ENCODE assay signal across 8 cellular contexts in genomic region chr14:34875031-34875922, GRCh38. TPM values are rescaled to one million over a fixed set of nuclear protein-coding genes. Genes with fewer than 3 reads are reported as not detected.
DNase-seq lines count a peak whose midpoint lies in the region; ATAC-seq and TF ChIP-seq lines count a peak whose summit lies in the region.

Gene BAZ1A, minus strand, starts transcription at chr14:34875360. Its CDS starts 756 bp downstream, at chr14:34874604.

- ATAC-seq in CD8-positive, alpha-beta T cell = peak; percentile 11
- ATAC-seq in GM19455 (IDR thresholded peaks at IDR 0.05; ENCODE audit: unreplicated experiment) = peak; percentile 28

- DNase-seq in CD8-positive, alpha-beta T cell = peak in 6 of 7 experiments; percentile 4 to 59 (median 26)
- DNase-seq in HPDE6-E6E7 (ENCODE audit: extremely low spot score) (peak; percentile 83), NCI-H82 treated with DMSO at 0.1 percent for 48 hours (lab: John Stamatoyannopoulos, UW; ENCODE audit: unreplicated experiment) (peak; percentile 85), medulla oblongata (ENCODE audit: extremely low spot score) (peak; percentile 76)
- peak; percentile 44 for DNase-seq in activated CD4-positive, alpha-beta memory T cell treated with anti-CD3 and anti-CD28 coated beads, Interleukin-2, amount 10 ng/mL, durations not matched to agents 7 days and 5 days
- peak; percentile 13 for DNase-seq in stimulated activated CD8-positive, alpha-beta memory T cell treated with anti-CD3 and anti-CD28 coated beads, Interleukin-12 subunit alpha, Interleukin-12 subunit beta, amount 100 ng/mL, for 1 hour (ENCODE audit: low read depth)

- intact Hi-C loops in CD8-positive, alpha-beta T cell (cut with DNase I, micrococcal nuclease) = loop anchor here (1.0 to 10.0 kb wide), 5 partner anchors 56 to 340 kb away; partner anchors contain the start of genes EAPP (in 1 of the 2), FAM177A1 (in 1 of the 2) and SNX6 (in 1 of the 2)

- TF ChIP-seq CTCF in CD8-positive, alpha-beta T cell (IDR thresholded peaks at IDR 0.05) = no peak

- H3K9me3 Mint-ChIP-seq in CD8-positive, alpha-beta T cell = no peaks in the 10 kb centered on the region
- H3K9me3 Mint-ChIP-seq in activated CD4-positive, alpha-beta memory T cell treated with anti-CD3 and anti-CD28 coated beads, Interleukin-2, amount 10 ng/mL, durations not matched to agents 7 days and 5 days = no peaks in the 10 kb centered on the region

- CTCF ChIA-PET in CD8-positive, alpha-beta T cell (lab: Charles Lee) = interaction anchor here (0.6 to 1.3 kb wide), 3 partner anchors 96 to 114 kb away, joined by 3 to 5 read pairs (median 3); no protein-coding TSS in a partner anchor
- CTCF ChIA-PET in activated CD4-positive, alpha-beta memory T cell treated with anti-CD3 and anti-CD28 coated beads, Interleukin-2, amount 10 ng/mL, durations not matched to agents 7 days and 5 days (lab: Charles Lee) = interaction anchor here (0.6 to 1.3 kb wide), 5 partner anchors 19 to 107 kb away, joined by 3 to 4 read pairs (median 3); partner anchors contain the start of gene SRP54

- peak within 1 kb of the TSS; percentile 100 for H3K4me3 Mint-ChIP-seq in CD8-positive, alpha-beta T cell
- peak within 1 kb of the TSS; percentile 96 for H3K4me3 Mint-ChIP-seq in activated CD4-positive, alpha-beta memory T cell treated with anti-CD3 and anti-CD28 coated beads, Interleukin-2, amount 10 ng/mL, durations not matched to agents 7 days and 5 days

- H3K4me1 Mint-ChIP-seq in CD8-positive, alpha-beta T cell (ENCODE audit: low read depth) = peaks cover 32% of the 10 kb centered on the region
- H3K4me1 Mint-ChIP-seq in activated CD4-positive, alpha-beta memory T cell treated with anti-CD3 and anti-CD28 coated beads, Interleukin-2, amount 10 ng/mL, durations not matched to agents 7 days and 5 days = peaks cover 37% of the 10 kb centered on the region

- H3K36me3 Mint-ChIP-seq in CD8-positive, alpha-beta T cell = peaks cover 27% of the 10 kb centered on the region
- peaks cover 31% of the 10 kb centered on the region for H3K36me3 Mint-ChIP-seq in activated CD4-positive, alpha-beta memory T cell treated with anti-CD3 and anti-CD28 coated beads, Interleukin-2, amount 10 ng/mL, durations not matched to agents 7 days and 5 days (ENCODE audit: low read depth)

- POLR2A ChIA-PET in CD8-positive, alpha-beta T cell (lab: Charles Lee) = interaction anchor here (0.6 to 5.1 kb wide), 8 partner anchors 29 to 247 kb away, joined by 3 to 73 read pairs (median 7); partner anchors contain the start of genes FAM177A1, PPP2R3C, PRORP and SRP54
- POLR2A ChIA-PET in activated CD4-positive, alpha-beta memory T cell treated with anti-CD3 and anti-CD28 coated beads, Interleukin-2, amount 10 ng/mL, durations not matched to agents 7 days and 5 days (lab: Charles Lee) = interaction anchor here (0.6 to 3.7 kb wide), 23 partner anchors 10 to 542 kb away, joined by 3 to 93 read pairs (median 4); partner anchors contain the start of genes CFL2, FAM177A1, NFKBIA and PPP2R3C

- peak within 1 kb of the TSS; percentile 59 for H3K4me3 ChIP-seq in CD8-positive, alpha-beta T cell (ENCODE audit: low read depth, low read length)
- H3K4me3 ChIP-seq in endocrine pancreas (ENCODE audit: control insufficient read depth, insufficient read depth, low read length) = peak within 1 kb of the TSS; percentile 98

- peak within 1 kb of the TSS; percentile 95 for H3K9ac ChIP-seq in endocrine pancreas (ENCODE audit: control insufficient read depth, insufficient read depth, low read length)

- H3K36me3 ChIP-seq in CD8-positive, alpha-beta T cell (ENCODE audit: insufficient read depth, low read length) = no peaks in the 10 kb centered on the region
- no peaks in the 10 kb centered on the region for H3K36me3 ChIP-seq in endocrine pancreas (ENCODE audit: control insufficient read depth, insufficient read depth, low read length)

- H3K27ac ChIP-seq in CD8-positive, alpha-beta T cell (ENCODE audit: low read depth, low read length) = peak within 1 kb of the TSS; percentile 96

- no peaks in the 10 kb centered on the region for H3K9me3 ChIP-seq in CD8-positive, alpha-beta T cell (ENCODE audit: low read length)
- no peaks in the 10 kb centered on the region for H3K9me3 ChIP-seq in endocrine pancreas (ENCODE audit: control insufficient read depth, low read length)

- no peaks in the 10 kb centered on the region for H3K27me3 Mint-ChIP-seq in CD8-positive, alpha-beta T cell (ENCODE audit: low read depth)
- H3K27me3 Mint-ChIP-seq in activated CD4-positive, alpha-beta memory T cell treated with anti-CD3 and anti-CD28 coated beads, Interleukin-2, amount 10 ng/mL, durations not matched to agents 7 days and 5 days = no peaks in the 10 kb centered on the region

- H3K27me3 ChIP-seq in CD8-positive, alpha-beta T cell (ENCODE audit: insufficient read depth, low read length) = no peaks in the 10 kb centered on the region
- H3K27me3 ChIP-seq in endocrine pancreas (ENCODE audit: control insufficient read depth, insufficient read depth, low read length) = no peaks in the 10 kb centered on the region

- peaks cover 14% of the 10 kb centered on the region for H3K4me1 ChIP-seq in CD8-positive, alpha-beta T cell (ENCODE audit: insufficient read depth, low read length)
- peaks cover 12% of the 10 kb centered on the region for H3K4me1 ChIP-seq in endocrine pancreas (ENCODE audit: control insufficient read depth, insufficient read depth, low read length)

- H3K27ac Mint-ChIP-seq in CD8-positive, alpha-beta T cell = peak within 1 kb of the TSS; percentile 99
- H3K27ac Mint-ChIP-seq in activated CD4-positive, alpha-beta memory T cell treated with anti-CD3 and anti-CD28 coated beads, Interleukin-2, amount 10 ng/mL, durations not matched to agents 7 days and 5 days = peak within 1 kb of the TSS; percentile 99

RNA-seq across cellular contexts. Expression of gene BAZ1A, which starts in this region (rescaled TPM):
- total RNA-seq in CD8-positive, alpha-beta T cell = 10 to 100 TPM; 48.8 to 52.7 TPM
- total RNA-seq in activated CD4-positive, alpha-beta memory T cell treated with anti-CD3 and anti-CD28 coated beads, Interleukin-2, amount 10 ng/mL, durations not matched to agents 7 days and 5 days = 10 to 100 TPM; 49.8 to 53.1 TPM

Comparison
In these comparisons a context has a peak if more than half of its experiments do, and no peak if none do; other contexts are left out.
1. Peak in every context shown above with its lines: DNase-seq, ATAC-seq, H3K4me3 ChIP-seq and H3K27ac ChIP-seq.
2. DNase-seq: peak in every context shown above with its lines; median percentile 85 in NCI-H82 treated with DMSO at 0.1 percent for 48 hours; 83 in HPDE6-E6E7; 76 in medulla oblongata; 44 in activated CD4-positive, alpha-beta memory T cell treated with anti-CD3 and anti-CD28 coated beads, Interleukin-2, amount 10 ng/mL, durations not matched to agents 7 days and 5 days; 26 in CD8-positive, alpha-beta T cell; 13 in stimulated activated CD8-positive, alpha-beta memory T cell treated with anti-CD3 and anti-CD28 coated beads, Interleukin-12 subunit alpha, Interleukin-12 subunit beta, amount 100 ng/mL, for 1 hour.